1 cellular context compared by ENCODE assay signal in the genomic region with DNA sequence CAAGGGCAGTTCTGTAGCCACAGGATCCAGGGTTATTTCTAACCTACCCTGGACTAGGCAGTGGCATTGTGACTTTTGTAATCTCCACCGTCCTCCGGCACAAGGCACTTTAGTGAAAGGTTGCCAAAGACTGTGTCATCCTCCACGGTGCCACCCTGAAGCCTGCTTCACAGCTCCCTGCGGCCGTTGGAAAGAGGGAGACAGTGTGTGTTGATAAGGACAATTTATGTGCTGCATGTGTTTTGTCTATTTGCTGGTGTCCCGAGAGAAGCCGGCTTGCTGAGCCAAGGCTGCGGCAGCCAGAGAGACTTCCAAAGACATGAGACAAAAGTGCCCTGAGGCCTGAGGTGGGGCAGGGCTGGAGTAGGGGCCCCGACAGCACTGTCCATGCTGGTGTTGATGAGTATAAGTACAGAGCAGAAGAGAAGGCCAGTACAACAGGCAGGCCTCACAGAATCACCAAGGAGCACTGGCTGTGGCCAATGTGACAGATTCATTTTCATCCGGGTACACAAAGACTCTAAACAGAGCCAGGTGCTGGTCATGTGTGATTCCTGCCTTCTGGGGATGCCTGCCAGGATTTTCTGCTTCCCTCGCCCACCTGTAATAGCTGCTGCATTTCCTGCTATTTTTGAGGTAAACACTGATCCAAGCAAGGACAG.
TF ChIP-seq lines count a peak whose summit lies in the region.

No MANE protein-coding gene starts in this region.

TF ChIP-seq in IMR-90, 13 proteins besides CTCF, POLR2A, EP300 and RAD21 (continued from another document):
- TF ChIP-seq CHD1 (IDR thresholded peaks at IDR 0.05; ENCODE audit: low read depth, low read length) (no peak), MAZ (IDR thresholded peaks at IDR 0.05; ENCODE audit: borderline replicate concordance, low read depth, low read length) (no peak), MAFK (IDR thresholded peaks at IDR 0.05; ENCODE audit: low read depth, low read length) (no peak), RCOR1 (IDR thresholded peaks at IDR 0.05; ENCODE audit: insufficient replicate concordance, low read length) (no peak), MXI1 (IDR thresholded peaks at IDR 0.05; ENCODE audit: borderline replicate concordance, low read depth, low read length) (no peak)
- TF ChIP-seq, protein P1, sequence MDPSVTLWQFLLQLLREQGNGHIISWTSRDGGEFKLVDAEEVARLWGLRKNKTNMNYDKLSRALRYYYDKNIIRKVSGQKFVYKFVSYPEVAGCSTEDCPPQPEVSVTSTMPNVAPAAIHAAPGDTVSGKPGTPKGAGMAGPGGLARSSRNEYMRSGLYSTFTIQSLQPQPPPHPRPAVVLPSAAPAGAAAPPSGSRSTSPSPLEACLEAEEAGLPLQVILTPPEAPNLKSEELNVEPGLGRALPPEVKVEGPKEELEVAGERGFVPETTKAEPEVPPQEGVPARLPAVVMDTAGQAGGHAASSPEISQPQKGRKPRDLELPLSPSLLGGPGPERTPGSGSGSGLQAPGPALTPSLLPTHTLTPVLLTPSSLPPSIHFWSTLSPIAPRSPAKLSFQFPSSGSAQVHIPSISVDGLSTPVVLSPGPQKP (IDR thresholded peaks at IDR 0.05; ENCODE audit: borderline replicate concordance, low read depth, low read length), result no peak
